In the genomic region with DNA sequence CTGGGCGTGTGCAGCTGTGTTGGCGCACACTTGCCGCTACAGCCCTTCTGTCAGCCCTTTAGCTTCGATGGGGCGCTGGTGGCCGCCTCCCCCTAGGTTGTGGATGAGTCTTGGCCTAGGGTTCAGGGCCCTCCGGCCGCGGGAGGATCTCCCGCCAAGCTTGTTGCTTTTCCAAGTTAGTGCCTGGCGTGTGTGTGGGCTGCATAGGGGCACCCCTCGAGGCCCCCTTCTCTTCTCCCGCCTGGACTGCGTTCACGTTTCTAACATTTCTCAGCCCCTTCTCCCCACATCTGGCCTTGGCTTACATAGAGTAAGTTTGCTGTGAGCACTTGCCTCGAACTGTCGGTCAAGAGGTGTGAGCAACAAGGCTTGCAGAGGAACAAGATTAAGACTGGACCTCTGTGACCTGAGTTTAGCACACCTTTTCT, we compare ENCODE assay signal across 1 cellular context.
TF ChIP-seq lines count a peak whose summit lies in the region.

No MANE protein-coding gene starts in this region.

TF ChIP-seq in K562, 482 proteins besides CTCF, POLR2A, EP300 and RAD21 (continued from another document):
- TF ChIP-seq, protein P1, sequence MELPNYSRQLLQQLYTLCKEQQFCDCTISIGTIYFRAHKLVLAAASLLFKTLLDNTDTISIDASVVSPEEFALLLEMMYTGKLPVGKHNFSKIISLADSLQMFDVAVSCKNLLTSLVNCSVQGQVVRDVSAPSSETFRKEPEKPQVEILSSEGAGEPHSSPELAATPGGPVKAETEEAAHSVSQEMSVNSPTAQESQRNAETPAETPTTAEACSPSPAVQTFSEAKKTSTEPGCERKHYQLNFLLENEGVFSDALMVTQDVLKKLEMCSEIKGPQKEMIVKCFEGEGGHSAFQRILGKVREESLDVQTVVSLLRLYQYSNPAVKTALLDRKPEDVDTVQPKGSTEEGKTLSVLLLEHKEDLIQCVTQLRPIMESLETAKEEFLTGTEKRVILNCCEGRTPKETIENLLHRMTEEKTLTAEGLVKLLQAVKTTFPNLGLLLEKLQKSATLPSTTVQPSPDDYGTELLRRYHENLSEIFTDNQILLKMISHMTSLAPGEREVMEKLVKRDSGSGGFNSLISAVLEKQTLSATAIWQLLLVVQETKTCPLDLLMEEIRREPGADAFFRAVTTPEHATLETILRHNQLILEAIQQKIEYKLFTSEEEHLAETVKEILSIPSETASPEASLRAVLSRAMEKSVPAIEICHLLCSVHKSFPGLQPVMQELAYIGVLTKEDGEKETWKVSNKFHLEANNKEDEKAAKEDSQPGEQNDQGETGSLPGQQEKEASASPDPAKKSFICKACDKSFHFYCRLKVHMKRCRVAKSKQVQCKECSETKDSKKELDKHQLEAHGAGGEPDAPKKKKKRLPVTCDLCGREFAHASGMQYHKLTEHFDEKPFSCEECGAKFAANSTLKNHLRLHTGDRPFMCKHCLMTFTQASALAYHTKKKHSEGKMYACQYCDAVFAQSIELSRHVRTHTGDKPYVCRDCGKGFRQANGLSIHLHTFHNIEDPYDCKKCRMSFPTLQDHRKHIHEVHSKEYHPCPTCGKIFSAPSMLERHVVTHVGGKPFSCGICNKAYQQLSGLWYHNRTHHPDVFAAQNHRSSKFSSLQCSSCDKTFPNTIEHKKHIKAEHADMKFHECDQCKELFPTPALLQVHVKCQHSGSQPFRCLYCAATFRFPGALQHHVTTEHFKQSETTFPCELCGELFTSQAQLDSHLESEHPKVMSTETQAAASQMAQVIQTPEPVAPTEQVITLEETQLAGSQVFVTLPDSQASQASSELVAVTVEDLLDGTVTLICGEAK (IDR thresholded peaks at IDR 0.05), result no peak
- TF ChIP-seq, protein P1 (CRISPR knock-in tag; IDR thresholded peaks at IDR 0.05), result no peak
- TF ChIP-seq DACH1 (IDR thresholded peaks at IDR 0.05; ENCODE audit: partially characterized antibody), result no peak
- no peak for TF ChIP-seq ZNF561 (CRISPR knock-in tag; conservative IDR thresholded peaks at IDR 0.05)
- TF ChIP-seq ZNF780A (CRISPR knock-in tag; IDR thresholded peaks at IDR 0.05), result no peak
- peak; percentile 76 for TF ChIP-seq SMAD4 (CRISPR knock-in tag; conservative IDR thresholded peaks at IDR 0.05)
- no peak for TF ChIP-seq ARID2 (IDR thresholded peaks at IDR 0.05)
- TF ChIP-seq, protein P2, sequence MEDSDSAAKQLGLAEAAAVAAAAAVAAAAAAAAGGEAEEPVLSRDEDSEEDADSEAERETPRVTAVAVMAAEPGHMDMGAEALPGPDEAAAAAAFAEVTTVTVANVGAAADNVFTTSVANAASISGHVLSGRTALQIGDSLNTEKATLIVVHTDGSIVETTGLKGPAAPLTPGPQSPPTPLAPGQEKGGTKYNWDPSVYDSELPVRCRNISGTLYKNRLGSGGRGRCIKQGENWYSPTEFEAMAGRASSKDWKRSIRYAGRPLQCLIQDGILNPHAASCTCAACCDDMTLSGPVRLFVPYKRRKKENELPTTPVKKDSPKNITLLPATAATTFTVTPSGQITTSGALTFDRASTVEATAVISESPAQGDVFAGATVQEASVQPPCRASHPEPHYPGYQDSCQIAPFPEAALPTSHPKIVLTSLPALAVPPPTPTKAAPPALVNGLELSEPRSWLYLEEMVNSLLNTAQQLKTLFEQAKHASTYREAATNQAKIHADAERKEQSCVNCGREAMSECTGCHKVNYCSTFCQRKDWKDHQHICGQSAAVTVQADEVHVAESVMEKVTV (CRISPR knock-in tag; IDR thresholded peaks at IDR 0.05), result no peak
- TF ChIP-seq TRIM28 (IDR thresholded peaks at IDR 0.05), result no peak
- TF ChIP-seq GABPA (tag; conservative IDR thresholded peaks at IDR 0.05; ENCODE audit: low read depth), result peak; percentile 19; the same call in 1 of the 2 replicates
- TF ChIP-seq NFIX (CRISPR knock-in tag; IDR thresholded peaks at IDR 0.05; ENCODE audit: low read depth), result no peak
- TF ChIP-seq, protein P3, sequence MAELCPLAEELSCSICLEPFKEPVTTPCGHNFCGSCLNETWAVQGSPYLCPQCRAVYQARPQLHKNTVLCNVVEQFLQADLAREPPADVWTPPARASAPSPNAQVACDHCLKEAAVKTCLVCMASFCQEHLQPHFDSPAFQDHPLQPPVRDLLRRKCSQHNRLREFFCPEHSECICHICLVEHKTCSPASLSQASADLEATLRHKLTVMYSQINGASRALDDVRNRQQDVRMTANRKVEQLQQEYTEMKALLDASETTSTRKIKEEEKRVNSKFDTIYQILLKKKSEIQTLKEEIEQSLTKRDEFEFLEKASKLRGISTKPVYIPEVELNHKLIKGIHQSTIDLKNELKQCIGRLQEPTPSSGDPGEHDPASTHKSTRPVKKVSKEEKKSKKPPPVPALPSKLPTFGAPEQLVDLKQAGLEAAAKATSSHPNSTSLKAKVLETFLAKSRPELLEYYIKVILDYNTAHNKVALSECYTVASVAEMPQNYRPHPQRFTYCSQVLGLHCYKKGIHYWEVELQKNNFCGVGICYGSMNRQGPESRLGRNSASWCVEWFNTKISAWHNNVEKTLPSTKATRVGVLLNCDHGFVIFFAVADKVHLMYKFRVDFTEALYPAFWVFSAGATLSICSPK (IDR thresholded peaks at IDR 0.05; ENCODE audit: borderline replicate concordance), result no peak
- 0 out of 2 replicates have a peak, but pooled peaks have one; percentile 25 for TF ChIP-seq ATF7 (IDR thresholded peaks at IDR 0.05)
- no peak for TF ChIP-seq MEIS2 (IDR thresholded peaks at IDR 0.05; ENCODE audit: partially characterized antibody)
- TF ChIP-seq, protein P4, sequence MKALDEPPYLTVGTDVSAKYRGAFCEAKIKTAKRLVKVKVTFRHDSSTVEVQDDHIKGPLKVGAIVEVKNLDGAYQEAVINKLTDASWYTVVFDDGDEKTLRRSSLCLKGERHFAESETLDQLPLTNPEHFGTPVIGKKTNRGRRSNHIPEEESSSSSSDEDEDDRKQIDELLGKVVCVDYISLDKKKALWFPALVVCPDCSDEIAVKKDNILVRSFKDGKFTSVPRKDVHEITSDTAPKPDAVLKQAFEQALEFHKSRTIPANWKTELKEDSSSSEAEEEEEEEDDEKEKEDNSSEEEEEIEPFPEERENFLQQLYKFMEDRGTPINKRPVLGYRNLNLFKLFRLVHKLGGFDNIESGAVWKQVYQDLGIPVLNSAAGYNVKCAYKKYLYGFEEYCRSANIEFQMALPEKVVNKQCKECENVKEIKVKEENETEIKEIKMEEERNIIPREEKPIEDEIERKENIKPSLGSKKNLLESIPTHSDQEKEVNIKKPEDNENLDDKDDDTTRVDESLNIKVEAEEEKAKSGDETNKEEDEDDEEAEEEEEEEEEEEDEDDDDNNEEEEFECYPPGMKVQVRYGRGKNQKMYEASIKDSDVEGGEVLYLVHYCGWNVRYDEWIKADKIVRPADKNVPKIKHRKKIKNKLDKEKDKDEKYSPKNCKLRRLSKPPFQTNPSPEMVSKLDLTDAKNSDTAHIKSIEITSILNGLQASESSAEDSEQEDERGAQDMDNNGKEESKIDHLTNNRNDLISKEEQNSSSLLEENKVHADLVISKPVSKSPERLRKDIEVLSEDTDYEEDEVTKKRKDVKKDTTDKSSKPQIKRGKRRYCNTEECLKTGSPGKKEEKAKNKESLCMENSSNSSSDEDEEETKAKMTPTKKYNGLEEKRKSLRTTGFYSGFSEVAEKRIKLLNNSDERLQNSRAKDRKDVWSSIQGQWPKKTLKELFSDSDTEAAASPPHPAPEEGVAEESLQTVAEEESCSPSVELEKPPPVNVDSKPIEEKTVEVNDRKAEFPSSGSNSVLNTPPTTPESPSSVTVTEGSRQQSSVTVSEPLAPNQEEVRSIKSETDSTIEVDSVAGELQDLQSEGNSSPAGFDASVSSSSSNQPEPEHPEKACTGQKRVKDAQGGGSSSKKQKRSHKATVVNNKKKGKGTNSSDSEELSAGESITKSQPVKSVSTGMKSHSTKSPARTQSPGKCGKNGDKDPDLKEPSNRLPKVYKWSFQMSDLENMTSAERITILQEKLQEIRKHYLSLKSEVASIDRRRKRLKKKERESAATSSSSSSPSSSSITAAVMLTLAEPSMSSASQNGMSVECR (CRISPR knock-in tag; IDR thresholded peaks at IDR 0.05), result no peak
- no peak for TF ChIP-seq MTF1 (CRISPR knock-in tag; IDR thresholded peaks at IDR 0.05; ENCODE audit: borderline replicate concordance)
- TF ChIP-seq SAP30 (IDR thresholded peaks at IDR 0.05; ENCODE audit: borderline replicate concordance, insufficient read depth, low read depth, low read length, poor library complexity, severe bottlenecking), result no peak
- TF ChIP-seq, protein P5, sequence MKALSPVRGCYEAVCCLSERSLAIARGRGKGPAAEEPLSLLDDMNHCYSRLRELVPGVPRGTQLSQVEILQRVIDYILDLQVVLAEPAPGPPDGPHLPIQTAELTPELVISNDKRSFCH (CRISPR knock-in tag; IDR thresholded peaks at IDR 0.05), result no peak
- TF ChIP-seq, protein P5 (tag; IDR thresholded peaks at IDR 0.05), result no peak
- no peak for TF ChIP-seq ZC3H4 (CRISPR knock-in tag; IDR thresholded peaks at IDR 0.05; ENCODE audit: borderline replicate concordance)
- TF ChIP-seq, protein P6, sequence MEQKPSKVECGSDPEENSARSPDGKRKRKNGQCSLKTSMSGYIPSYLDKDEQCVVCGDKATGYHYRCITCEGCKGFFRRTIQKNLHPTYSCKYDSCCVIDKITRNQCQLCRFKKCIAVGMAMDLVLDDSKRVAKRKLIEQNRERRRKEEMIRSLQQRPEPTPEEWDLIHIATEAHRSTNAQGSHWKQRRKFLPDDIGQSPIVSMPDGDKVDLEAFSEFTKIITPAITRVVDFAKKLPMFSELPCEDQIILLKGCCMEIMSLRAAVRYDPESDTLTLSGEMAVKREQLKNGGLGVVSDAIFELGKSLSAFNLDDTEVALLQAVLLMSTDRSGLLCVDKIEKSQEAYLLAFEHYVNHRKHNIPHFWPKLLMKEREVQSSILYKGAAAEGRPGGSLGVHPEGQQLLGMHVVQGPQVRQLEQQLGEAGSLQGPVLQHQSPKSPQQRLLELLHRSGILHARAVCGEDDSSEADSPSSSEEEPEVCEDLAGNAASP (IDR thresholded peaks at IDR 0.05), result no peak
- peak; percentile 47; the same call in 1 of the 2 replicates for TF ChIP-seq PHF8 (IDR thresholded peaks at IDR 0.05; ENCODE audit: borderline replicate concordance, low read length)
- TF ChIP-seq, protein P7, sequence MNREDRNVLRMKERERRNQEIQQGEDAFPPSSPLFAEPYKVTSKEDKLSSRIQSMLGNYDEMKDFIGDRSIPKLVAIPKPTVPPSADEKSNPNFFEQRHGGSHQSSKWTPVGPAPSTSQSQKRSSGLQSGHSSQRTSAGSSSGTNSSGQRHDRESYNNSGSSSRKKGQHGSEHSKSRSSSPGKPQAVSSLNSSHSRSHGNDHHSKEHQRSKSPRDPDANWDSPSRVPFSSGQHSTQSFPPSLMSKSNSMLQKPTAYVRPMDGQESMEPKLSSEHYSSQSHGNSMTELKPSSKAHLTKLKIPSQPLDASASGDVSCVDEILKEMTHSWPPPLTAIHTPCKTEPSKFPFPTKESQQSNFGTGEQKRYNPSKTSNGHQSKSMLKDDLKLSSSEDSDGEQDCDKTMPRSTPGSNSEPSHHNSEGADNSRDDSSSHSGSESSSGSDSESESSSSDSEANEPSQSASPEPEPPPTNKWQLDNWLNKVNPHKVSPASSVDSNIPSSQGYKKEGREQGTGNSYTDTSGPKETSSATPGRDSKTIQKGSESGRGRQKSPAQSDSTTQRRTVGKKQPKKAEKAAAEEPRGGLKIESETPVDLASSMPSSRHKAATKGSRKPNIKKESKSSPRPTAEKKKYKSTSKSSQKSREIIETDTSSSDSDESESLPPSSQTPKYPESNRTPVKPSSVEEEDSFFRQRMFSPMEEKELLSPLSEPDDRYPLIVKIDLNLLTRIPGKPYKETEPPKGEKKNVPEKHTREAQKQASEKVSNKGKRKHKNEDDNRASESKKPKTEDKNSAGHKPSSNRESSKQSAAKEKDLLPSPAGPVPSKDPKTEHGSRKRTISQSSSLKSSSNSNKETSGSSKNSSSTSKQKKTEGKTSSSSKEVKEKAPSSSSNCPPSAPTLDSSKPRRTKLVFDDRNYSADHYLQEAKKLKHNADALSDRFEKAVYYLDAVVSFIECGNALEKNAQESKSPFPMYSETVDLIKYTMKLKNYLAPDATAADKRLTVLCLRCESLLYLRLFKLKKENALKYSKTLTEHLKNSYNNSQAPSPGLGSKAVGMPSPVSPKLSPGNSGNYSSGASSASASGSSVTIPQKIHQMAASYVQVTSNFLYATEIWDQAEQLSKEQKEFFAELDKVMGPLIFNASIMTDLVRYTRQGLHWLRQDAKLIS (CRISPR knock-in tag; IDR thresholded peaks at IDR 0.05), result 0 out of 2 replicates have a peak, but pooled peaks have one; percentile 6
- no peak for TF ChIP-seq BDP1 (IDR thresholded peaks at IDR 0.05; ENCODE audit: insufficient read depth, insufficient read length)
- TF ChIP-seq ZNF431 (CRISPR knock-in tag; IDR thresholded peaks at IDR 0.05), result no peak
- TF ChIP-seq, protein P8, sequence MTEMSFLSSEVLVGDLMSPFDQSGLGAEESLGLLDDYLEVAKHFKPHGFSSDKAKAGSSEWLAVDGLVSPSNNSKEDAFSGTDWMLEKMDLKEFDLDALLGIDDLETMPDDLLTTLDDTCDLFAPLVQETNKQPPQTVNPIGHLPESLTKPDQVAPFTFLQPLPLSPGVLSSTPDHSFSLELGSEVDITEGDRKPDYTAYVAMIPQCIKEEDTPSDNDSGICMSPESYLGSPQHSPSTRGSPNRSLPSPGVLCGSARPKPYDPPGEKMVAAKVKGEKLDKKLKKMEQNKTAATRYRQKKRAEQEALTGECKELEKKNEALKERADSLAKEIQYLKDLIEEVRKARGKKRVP (CRISPR knock-in tag; IDR thresholded peaks at IDR 0.05), result no peak
